Comparison of ENCODE assay signal across 19 cellular contexts in genomic region chr19:48284891-48285290, GRCh38. TPM values are rescaled to one million over a fixed set of nuclear protein-coding genes. Genes with fewer than 3 reads are reported as not detected.
A peak's percentile ranks its signal among the peaks of the same experiment; 100 is the strongest.
DNase-seq lines count a peak whose midpoint lies in the region; TF ChIP-seq lines count a peak whose summit lies in the region.
"Had no signal": no experiment of that assay in that cellular context is flagged by ENCODE, and none has a peak within 500 bp of the region (broad histone marks: within the 10 kb centered on the region; RNA-seq: fewer than 3 reads in every experiment).

No MANE protein-coding gene starts in this region.

- peaks cover 24% of the 10 kb centered on the region for H3K9me3 ChIP-seq in adipocyte (ENCODE audit: control insufficient read depth, low read length)
- H3K9me3 ChIP-seq in osteoblast (ENCODE audit: low read depth, low read length), result peaks cover 10% of the 10 kb centered on the region
- no peaks in the 10 kb centered on the region for H3K9me3 ChIP-seq in colonic mucosa

- H3K36me3 ChIP-seq in adipocyte (ENCODE audit: control insufficient read depth, insufficient read depth, low read length, severe bottlenecking) (no peaks in the 10 kb centered on the region), osteoblast (ENCODE audit: insufficient read depth, low read length) (no peaks in the 10 kb centered on the region), colonic mucosa (no peaks in the 10 kb centered on the region)

- H3K4me2 ChIP-seq in osteoblast (ENCODE audit: insufficient read depth, low read length), result no peak overlapping the region

- H3K27ac ChIP-seq in osteoblast (ENCODE audit: low read depth, low read length) (peak overlapping the region; percentile 93), colonic mucosa (no peak overlapping the region)
- H3K27ac ChIP-seq: HL-60 had no signal

- H3K9ac ChIP-seq in adipocyte (ENCODE audit: low read length) (no peak overlapping the region), colonic mucosa (ENCODE audit: low read depth in 2 of 2, low read length in 2 of 2) (no peak overlapping the region)
- H3K9ac ChIP-seq: GM23248 had no signal

- H3K27ac Mint-ChIP-seq in activated T-cell treated with anti-CD3 and anti-CD28 coated beads, Interleukin-2, amount 50 U/mL, for 24 hours, result no peak overlapping the region
- H3K27ac Mint-ChIP-seq: CD4-positive, alpha-beta T cell had no signal

- H3K4me3 Mint-ChIP-seq in activated T-cell treated with anti-CD3 and anti-CD28 coated beads, Interleukin-2, amount 50 U/mL, for 24 hours, result no peak overlapping the region
- H3K4me3 Mint-ChIP-seq: CD4-positive, alpha-beta T cell had no signal

- H2AFZ ChIP-seq in osteoblast (ENCODE audit: low read length), result no peak overlapping the region
- H2AFZ ChIP-seq: GM23248 had no signal

- peaks cover 17% of the 10 kb centered on the region for H3K9me3 Mint-ChIP-seq in activated T-cell treated with anti-CD3 and anti-CD28 coated beads, Interleukin-2, amount 50 U/mL, for 24 hours

- H3K36me3 Mint-ChIP-seq in activated T-cell treated with anti-CD3 and anti-CD28 coated beads, Interleukin-2, amount 50 U/mL, for 24 hours (ENCODE audit: low read depth), result peaks cover 9% of the 10 kb centered on the region

- peak; percentile 50 for DNase-seq in ELR (ENCODE audit: low read depth)
- DNase-seq in adipocyte (ENCODE audit: low read depth), result peak; percentile 32
- DNase-seq in fibroblast of villous mesenchyme (ENCODE audit: low read depth), result peak; percentile 43
- no peak for DNase-seq in osteoblast (ENCODE audit: insufficient read length, low spot score, missing footprints)
- DNase-seq in activated effector memory CD4-positive, alpha-beta T cell treated with Interleukin-2 at 50 U/mL for 16 hours, result no peak
- no peak for DNase-seq in colonic mucosa
- no peak for DNase-seq in activated T-cell treated with anti-CD3 and anti-CD28 coated beads, Interleukin-2, amount 50 U/mL, for 24 hours
- DNase-seq: Calu3; CD4-positive, alpha-beta T cell; GM23248; NCI-H1417 treated with DMSO at 0.1 percent for 48 hours; NCI-H1930; NCI-H2171; NCI-H446; NCI-H69; NK-92 treated with Interleukin-12 subunit alpha and Interleukin-12 subunit beta, amount 100 ng/mL, for 24 hours; SHP77 had no signal

- H3K27me3 ChIP-seq in adipocyte (replicated peaks; ENCODE audit: control insufficient read depth, insufficient read depth, low read length) (peaks cover 5% of the 10 kb centered on the region), osteoblast (ENCODE audit: insufficient read depth, low read length) (no peaks in the 10 kb centered on the region), colonic mucosa (no peaks in the 10 kb centered on the region)

- no peak for TF ChIP-seq CTCF in fibroblast of villous mesenchyme (IDR thresholded peaks at IDR 0.05; ENCODE audit: insufficient read depth, low read depth, low read length)
- TF ChIP-seq CTCF in osteoblast (IDR thresholded peaks at IDR 0.05; ENCODE audit: extremely low read depth, low read depth, low read length), result no peak
- TF ChIP-seq CTCF in colonic mucosa (IDR thresholded peaks at IDR 0.05), result no peak

- intact Hi-C loops in colonic mucosa (cut with DNase I), result no loop called here

- no peaks in the 10 kb centered on the region for H3K4me1 Mint-ChIP-seq in activated T-cell treated with anti-CD3 and anti-CD28 coated beads, Interleukin-2, amount 50 U/mL, for 24 hours (ENCODE audit: low read depth)

- H4K20me1 ChIP-seq in osteoblast (ENCODE audit: insufficient read depth, low read length), result no peaks in the 10 kb centered on the region

- no peaks in the 10 kb centered on the region for H3K27me3 Mint-ChIP-seq in activated T-cell treated with anti-CD3 and anti-CD28 coated beads, Interleukin-2, amount 50 U/mL, for 24 hours

- H3K4me3 ChIP-seq in adipocyte (ENCODE audit: low read length) (no peak overlapping the region), fibroblast of villous mesenchyme (ENCODE audit: low read depth, low read length) (no peak overlapping the region), osteoblast (ENCODE audit: insufficient read depth, low read length) (no peak overlapping the region), colonic mucosa (no peak overlapping the region)
- H3K4me3 ChIP-seq: GM23248 had no signal

- H3K4me1 ChIP-seq in adipocyte (ENCODE audit: control insufficient read depth, insufficient read depth, low read length) (peaks cover 4% of the 10 kb centered on the region), osteoblast (ENCODE audit: insufficient read depth, low read length) (peaks cover 9% of the 10 kb centered on the region), colonic mucosa (no peaks in the 10 kb centered on the region)

- no peaks in the 10 kb centered on the region for H3K79me2 ChIP-seq in osteoblast (ENCODE audit: insufficient read depth, low read length)

RNA-seq across cellular contexts. Expression of gene ZNF114, which starts 15.0 kb away (rescaled TPM):
- 0.32 and 0.43 TPM in 2 replicates for total RNA-seq in fibroblast of villous mesenchyme
- under 0.01 and 0.29 TPM in 2 replicates for total RNA-seq in osteoblast
- total RNA-seq in colonic mucosa, result under 1 TPM in 1 of 2 donors, not detected in 1; 0.21 TPM
- total RNA-seq: CD4-positive, alpha-beta T cell; OCI-LY7 had no signal

RNA-seq across cellular contexts. Expression of gene CARD8, which starts 29.2 kb away (rescaled TPM):
- total RNA-seq in fibroblast of villous mesenchyme, result 11.9 and 21.2 TPM in 2 replicates
- 17.4 and 18.0 TPM in 2 replicates for total RNA-seq in osteoblast
- total RNA-seq in colonic mucosa, result 10 to 100 TPM; 17.9 to 20.3 TPM

RNA-seq across cellular contexts. Expression of gene EMP3, which starts 40.5 kb away (rescaled TPM):
- total RNA-seq in fibroblast of villous mesenchyme (82.8 and 92.4 TPM in 2 replicates), osteoblast (185 and 216 TPM in 2 replicates), colonic mucosa (10 to 100 TPM; 11.6 to 29.4 TPM)

Comparison
In these comparisons a context has a peak if more than half of its experiments do, and no peak if none do; other contexts are left out.
1. DNase-seq: peak in ELR (single experiment), adipocyte (single experiment) and fibroblast of villous mesenchyme (single experiment); none in osteoblast (single experiment), activated effector memory CD4-positive, alpha-beta T cell treated with Interleukin-2 at 50 U/mL for 16 hours (single experiment), colonic mucosa (single experiment) and activated T-cell treated with anti-CD3 and anti-CD28 coated beads, Interleukin-2, amount 50 U/mL, for 24 hours (single experiment).